1 cellular context compared by ENCODE assay signal in the genomic region with DNA sequence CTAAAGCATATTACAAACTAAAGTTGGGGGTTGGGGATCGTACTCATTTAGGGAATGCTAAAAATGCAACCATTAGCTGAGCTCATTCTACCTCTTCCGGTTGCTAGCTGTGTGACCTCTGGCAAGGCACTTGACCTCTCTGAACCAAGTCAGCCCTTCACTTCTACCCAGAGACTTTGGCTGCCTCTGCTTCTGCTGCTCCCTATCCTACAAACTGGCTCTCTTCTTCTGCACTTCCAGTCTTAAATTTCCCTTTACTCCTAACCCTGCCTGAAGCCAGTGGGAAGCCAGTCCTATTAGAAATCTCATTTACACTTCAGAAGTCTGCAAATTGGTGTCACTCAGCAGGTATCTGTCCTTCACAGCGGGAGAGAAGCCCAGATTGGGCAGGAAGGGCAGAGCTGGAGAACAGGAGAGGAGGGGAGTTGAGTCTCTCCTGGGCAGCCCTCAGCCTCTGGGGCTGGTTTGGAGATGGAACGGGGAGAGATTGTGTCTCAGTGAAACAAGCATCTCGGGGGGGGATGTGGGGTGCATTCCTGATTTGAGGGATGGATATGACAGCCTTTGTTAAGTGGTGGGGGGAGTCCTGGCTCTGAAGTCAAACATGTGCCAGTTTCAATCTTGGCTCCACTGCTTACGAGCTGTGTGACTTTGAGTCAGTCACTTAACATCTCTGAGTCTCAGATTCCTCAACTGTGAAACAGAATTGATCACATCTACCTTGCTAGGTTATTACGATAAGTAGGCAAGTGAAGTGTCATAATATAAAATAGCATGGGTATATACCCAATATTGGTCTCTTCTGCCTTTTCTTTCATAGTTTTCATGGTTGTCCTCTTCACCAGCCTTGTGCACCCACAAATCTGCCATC.
TF ChIP-seq lines count a peak whose summit lies in the region.

No MANE protein-coding gene starts in this region.

TF ChIP-seq in IMR-90, 13 proteins besides CTCF, POLR2A, EP300 and RAD21:
- TF ChIP-seq MAFK (IDR thresholded peaks at IDR 0.05; ENCODE audit: low read depth, low read length) = no peak
- TF ChIP-seq RCOR1 (IDR thresholded peaks at IDR 0.05; ENCODE audit: insufficient replicate concordance, low read length) = no peak
- no peak for TF ChIP-seq BHLHE40 (IDR thresholded peaks at IDR 0.05; ENCODE audit: low read depth, low read length)
- no peak for TF ChIP-seq SMC3 (IDR thresholded peaks at IDR 0.05; ENCODE audit: low read depth, low read length)
- no peak for TF ChIP-seq FOS (IDR thresholded peaks at IDR 0.05; ENCODE audit: low read depth, low read length)
- TF ChIP-seq, protein P1, sequence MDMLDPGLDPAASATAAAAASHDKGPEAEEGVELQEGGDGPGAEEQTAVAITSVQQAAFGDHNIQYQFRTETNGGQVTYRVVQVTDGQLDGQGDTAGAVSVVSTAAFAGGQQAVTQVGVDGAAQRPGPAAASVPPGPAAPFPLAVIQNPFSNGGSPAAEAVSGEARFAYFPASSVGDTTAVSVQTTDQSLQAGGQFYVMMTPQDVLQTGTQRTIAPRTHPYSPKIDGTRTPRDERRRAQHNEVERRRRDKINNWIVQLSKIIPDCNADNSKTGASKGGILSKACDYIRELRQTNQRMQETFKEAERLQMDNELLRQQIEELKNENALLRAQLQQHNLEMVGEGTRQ (IDR thresholded peaks at IDR 0.05; ENCODE audit: low read depth, low read length) = no peak
- no peak for TF ChIP-seq CHD1 (IDR thresholded peaks at IDR 0.05; ENCODE audit: low read depth, low read length)
- no peak for TF ChIP-seq RFX5 (IDR thresholded peaks at IDR 0.05; ENCODE audit: low read depth, low read length)
- no peak for TF ChIP-seq MXI1 (IDR thresholded peaks at IDR 0.05; ENCODE audit: borderline replicate concordance, low read depth, low read length)
- TF ChIP-seq NFE2L2 (IDR thresholded peaks at IDR 0.05; ENCODE audit: low read depth, low read length) = no peak
- TF ChIP-seq CEBPB (IDR thresholded peaks at IDR 0.05; ENCODE audit: low read depth, low read length) = no peak
- TF ChIP-seq, protein P2, sequence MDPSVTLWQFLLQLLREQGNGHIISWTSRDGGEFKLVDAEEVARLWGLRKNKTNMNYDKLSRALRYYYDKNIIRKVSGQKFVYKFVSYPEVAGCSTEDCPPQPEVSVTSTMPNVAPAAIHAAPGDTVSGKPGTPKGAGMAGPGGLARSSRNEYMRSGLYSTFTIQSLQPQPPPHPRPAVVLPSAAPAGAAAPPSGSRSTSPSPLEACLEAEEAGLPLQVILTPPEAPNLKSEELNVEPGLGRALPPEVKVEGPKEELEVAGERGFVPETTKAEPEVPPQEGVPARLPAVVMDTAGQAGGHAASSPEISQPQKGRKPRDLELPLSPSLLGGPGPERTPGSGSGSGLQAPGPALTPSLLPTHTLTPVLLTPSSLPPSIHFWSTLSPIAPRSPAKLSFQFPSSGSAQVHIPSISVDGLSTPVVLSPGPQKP (IDR thresholded peaks at IDR 0.05; ENCODE audit: borderline replicate concordance, low read depth, low read length) = no peak
- TF ChIP-seq MAZ (IDR thresholded peaks at IDR 0.05; ENCODE audit: borderline replicate concordance, low read depth, low read length) = no peak
